In genomic region chr5:60299944-60300343, GRCh38 we compare ENCODE assay signal across 16 cellular contexts.
A peak's percentile ranks its signal among the peaks of the same experiment; 100 is the strongest.
DNase-seq lines count a peak whose midpoint lies in the region; FAIRE-seq and TF ChIP-seq lines count a peak whose summit lies in the region.
"Had no signal": no experiment of that assay in that cellular context is flagged by ENCODE, and none has a peak within 500 bp of the region (broad histone marks: within the 10 kb centered on the region; RNA-seq: fewer than 3 reads in every experiment).

No MANE protein-coding gene starts in this region.

- in situ Hi-C loops in GM23248 (cut with MboI), result no loop called here

- H3K4me3 ChIP-seq in astrocyte (ENCODE audit: insufficient read depth, low read depth, low read length) (no peak overlapping the region), GM23248 (no peak overlapping the region)
- H3K4me3 ChIP-seq: GM23338 had no signal

- no peak overlapping the region for H3K9ac ChIP-seq in astrocyte (ENCODE audit: low read length)
- H3K9ac ChIP-seq in GM23248, result no peak overlapping the region

- no peak overlapping the region for H2AFZ ChIP-seq in astrocyte (ENCODE audit: low read depth, low read length)
- no peak overlapping the region for H2AFZ ChIP-seq in GM23248
- H2AFZ ChIP-seq: GM23338 had no signal

- WGBS in GM23248 (ENCODE audit: low coverage in 1 of 2, low lambda C conversion rate in 2 of 2, missing lambda C conversion rate in 2 of 2), 2 experiments, result 44 to 49% methylated on average over 2 of the region's 2 CpGs

- H3K4me2 ChIP-seq in astrocyte (ENCODE audit: low read length) (no peak overlapping the region), GM23248 (ENCODE audit: unreplicated experiment) (no peak overlapping the region)
- H3K4me2 ChIP-seq: GM23338 had no signal

- no peak overlapping the region for H3K27ac Mint-ChIP-seq in astrocyte (ENCODE audit: unreplicated experiment)
- H3K27ac Mint-ChIP-seq: CD4-positive, alpha-beta memory T cell; GM23338; H9 had no signal

- no peak overlapping the region for H3K4me3 Mint-ChIP-seq in astrocyte (ENCODE audit: unreplicated experiment)
- H3K4me3 Mint-ChIP-seq: CD4-positive, alpha-beta memory T cell; GM23338; H9 had no signal

- no peaks in the 10 kb centered on the region for H3K36me3 Mint-ChIP-seq in astrocyte (ENCODE audit: low read depth, unreplicated experiment)
- H3K36me3 Mint-ChIP-seq: CD4-positive, alpha-beta memory T cell had no signal

- H4K20me1 ChIP-seq in astrocyte (ENCODE audit: insufficient read depth, low read length) (no peaks in the 10 kb centered on the region), GM23248 (ENCODE audit: insufficient read depth) (no peaks in the 10 kb centered on the region)

- no peaks in the 10 kb centered on the region for H3K36me3 ChIP-seq in astrocyte (ENCODE audit: insufficient read depth, low read length)
- no peaks in the 10 kb centered on the region for H3K36me3 ChIP-seq in GM23248 (ENCODE audit: low read depth)

- H3K27me3 ChIP-seq in astrocyte (ENCODE audit: insufficient read depth, low read length) (no peaks in the 10 kb centered on the region), GM23248 (replicated peaks; ENCODE audit: insufficient read depth) (no peaks in the 10 kb centered on the region)

- H3K9me3 Mint-ChIP-seq in astrocyte (ENCODE audit: unreplicated experiment), result peaks cover 6% of the 10 kb centered on the region
- H3K9me3 Mint-ChIP-seq: GM23338 had no signal

- H3K27me3 Mint-ChIP-seq in astrocyte (ENCODE audit: low read depth, unreplicated experiment), result peaks cover 3% of the 10 kb centered on the region
- H3K27me3 Mint-ChIP-seq: CD4-positive, alpha-beta memory T cell had no signal

- H3K79me2 ChIP-seq in astrocyte (ENCODE audit: insufficient read depth, low read length), result no peaks in the 10 kb centered on the region
- no peaks in the 10 kb centered on the region for H3K79me2 ChIP-seq in GM23248 (ENCODE audit: insufficient read depth)

- no peaks in the 10 kb centered on the region for H3K9me2 ChIP-seq in GM23248 (ENCODE audit: insufficient read depth)

- no peaks in the 10 kb centered on the region for H3F3A ChIP-seq in GM23248 (ENCODE audit: insufficient read depth)

- DNase-seq in EH (ENCODE audit: low read depth), result peak; percentile 17
- peak; percentile 3 for DNase-seq in EL
- peak; percentile 25 for DNase-seq in NAMALWA (ENCODE audit: low spot score)
- DNase-seq in astrocyte (ENCODE audit: low read depth), result peak; percentile 48
- no peak for DNase-seq in HT-29 (ENCODE audit: low spot score)
- no peak for DNase-seq in NCI-H1105 (lab: John Stamatoyannopoulos, UW)
- DNase-seq in activated T-cell treated with anti-CD3 and anti-CD28 coated beads, Interleukin-2, amount 50 U/mL, for 48 hours, result no peak
- DNase-seq in GM23248, result no peak
- DNase-seq: C1 segment of cervical spinal cord; Caco-2; CD4-positive, alpha-beta memory T cell; DMS53; DMS79 treated with DMSO at 0.1 percent for 48 hours; GDM1; H9 had no signal

- TF ChIP-seq CTCF in astrocyte (IDR thresholded peaks at IDR 0.05; ENCODE audit: insufficient read depth, low read depth, low read length), result no peak

- FAIRE-seq in astrocyte (lab: Jason Lieb, UNC), result no peak

- no peaks in the 10 kb centered on the region for H3K4me1 Mint-ChIP-seq in astrocyte (ENCODE audit: low read depth, unreplicated experiment)
- H3K4me1 Mint-ChIP-seq: CD4-positive, alpha-beta memory T cell; GM23338; H9 had no signal

- H3K4me1 ChIP-seq in astrocyte (ENCODE audit: insufficient read depth, low read length), result no peaks in the 10 kb centered on the region
- H3K4me1 ChIP-seq in GM23248 (ENCODE audit: insufficient read depth), result no peaks in the 10 kb centered on the region
- H3K4me1 ChIP-seq: Caco-2 had no signal

- no peak overlapping the region for H3K27ac ChIP-seq in astrocyte (ENCODE audit: low read depth, low read length)
- no peak overlapping the region for H3K27ac ChIP-seq in GM23248

- H3K9me3 ChIP-seq in astrocyte (ENCODE audit: insufficient read depth, low read depth, low read length) (no peaks in the 10 kb centered on the region), GM23248 (ENCODE audit: low read depth) (no peaks in the 10 kb centered on the region)
- H3K9me3 ChIP-seq: Caco-2 had no signal

Comparison
In these comparisons a context has a peak if more than half of its experiments do, and no peak if none do; other contexts are left out.
1. DNase-seq: peak in EH (single experiment), EL (single experiment), NAMALWA (single experiment) and astrocyte (single experiment); none in HT-29 (single experiment), NCI-H1105 (single experiment), activated T-cell treated with anti-CD3 and anti-CD28 coated beads, Interleukin-2, amount 50 U/mL, for 48 hours (0 of 2) and GM23248 (single experiment).